9 cellular contexts compared by ENCODE assay signal in the genomic region with DNA sequence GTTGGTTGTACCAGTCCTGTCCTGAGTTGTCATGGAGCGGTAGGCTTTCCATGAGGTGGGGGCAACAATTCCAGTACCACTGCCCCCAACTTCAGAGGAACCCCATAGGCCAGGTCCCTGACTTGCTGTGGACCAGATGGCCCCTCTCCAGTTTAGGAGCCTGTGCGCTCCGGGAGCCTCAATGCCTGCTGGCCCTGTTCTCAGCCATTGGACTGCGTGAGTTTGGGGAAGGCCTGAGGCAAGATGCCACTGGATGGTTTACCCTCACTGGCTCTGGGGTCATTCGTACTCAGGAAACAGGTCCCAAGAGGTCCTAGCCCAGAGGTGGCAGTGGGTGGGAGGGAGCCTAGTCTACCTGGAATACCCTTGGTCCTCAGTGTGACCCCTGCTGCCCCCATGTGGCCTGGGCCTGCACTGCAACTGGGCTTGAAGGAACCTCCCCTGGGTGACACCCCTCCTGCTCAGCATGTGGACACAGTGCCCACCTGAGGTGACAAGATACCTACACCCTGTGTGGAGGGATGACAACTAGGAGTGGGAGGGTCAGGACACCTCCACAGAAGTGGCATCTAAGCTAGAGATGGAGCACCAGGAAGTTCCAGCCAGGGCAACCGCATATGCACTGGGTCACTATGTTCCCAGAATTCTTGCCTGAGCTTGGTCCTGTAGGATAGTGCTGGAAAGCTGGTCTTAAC. TPM values are rescaled to one million over a fixed set of nuclear protein-coding genes. Genes with fewer than 3 reads are reported as not detected.
DNase-seq lines count a peak whose midpoint lies in the region; ATAC-seq and TF ChIP-seq lines count a peak whose summit lies in the region.
"Had no signal": no experiment of that assay in that cellular context is flagged by ENCODE, and none has a peak within 500 bp of the region (broad histone marks: within the 10 kb centered on the region; RNA-seq: fewer than 3 reads in every experiment).

No MANE protein-coding gene starts in this region.

- intact Hi-C loops in CD8-positive, alpha-beta T cell (cut with DNase I, micrococcal nuclease), result loop anchor here (1.0 kb wide), 3 partner anchors 53 to 188 kb away; no protein-coding TSS in a partner anchor

- peak; percentile 100 for ATAC-seq in CD8-positive, alpha-beta T cell
- no peak for ATAC-seq in HG03342 (IDR thresholded peaks at IDR 0.05; ENCODE audit: unreplicated experiment)

- WGBS in liver, result 80% methylated on average over 6 of the region's 6 CpGs

- POLR2A ChIA-PET in CD8-positive, alpha-beta T cell (lab: Charles Lee), result no interaction called here

- H3K36me3 Mint-ChIP-seq in CD8-positive, alpha-beta T cell, result peaks cover 46% of the 10 kb centered on the region
- H3K36me3 Mint-ChIP-seq: IgD-negative memory B cell had no signal

- peaks cover 9% of the 10 kb centered on the region for H3K4me1 Mint-ChIP-seq in CD8-positive, alpha-beta T cell (ENCODE audit: low read depth)

- peak; percentile 73 to 84 for TF ChIP-seq RAD21 in liver (IDR thresholded peaks at IDR 0.05)

- no peaks in the 10 kb centered on the region for H3K27me3 Mint-ChIP-seq in CD8-positive, alpha-beta T cell (ENCODE audit: low read depth)
- H3K27me3 Mint-ChIP-seq: IgD-negative memory B cell had no signal

- DNase-seq in CD8-positive, alpha-beta T cell, result peak; percentile 85 to 95 (median 89)
- peak; percentile 58 for DNase-seq in H4 (ENCODE audit: low spot score)
- DNase-seq in NCI-H2196 (lab: John Stamatoyannopoulos, UW; ENCODE audit: unreplicated experiment), result peak; percentile 77
- DNase-seq in activated CD4-positive, alpha-beta T cell treated with anti-CD3 and anti-CD28 coated beads for 1 hour, result peak; percentile 82
- peak in 59 of 61 donors; percentile 28 to 88 (median 61) for DNase-seq in caudate nucleus (lab: John Stamatoyannopoulos, UW)
- DNase-seq in stimulated activated CD8-positive, alpha-beta memory T cell treated with anti-CD3 and anti-CD28 coated beads, Interleukin-12 subunit alpha, Interleukin-12 subunit beta, amount 100 ng/mL, for 1 hour (ENCODE audit: low read depth), result peak; percentile 84

- CTCF ChIA-PET in CD8-positive, alpha-beta T cell (lab: Charles Lee), result interaction anchor here (0.5 to 7.9 kb wide), 28 partner anchors 9 to 200 kb away, joined by 3 to 45 read pairs (median 4); partner anchors contain the start of gene POU2F2

- no peak overlapping the region for H3K27ac ChIP-seq in CD8-positive, alpha-beta T cell (ENCODE audit: low read depth, low read length)
- H3K27ac ChIP-seq in caudate nucleus (ENCODE audit: low read depth, low read length) (no peak overlapping the region), liver (ENCODE audit: low read depth in 1 of 2, low read length in 2 of 2) (no peak overlapping the region)

- no peak overlapping the region for H3K27ac Mint-ChIP-seq in CD8-positive, alpha-beta T cell

- H3K36me3 ChIP-seq in CD8-positive, alpha-beta T cell (ENCODE audit: insufficient read depth, low read length), result peaks cover 4% of the 10 kb centered on the region
- peaks cover 12 to 39% (median 19%) of the 10 kb centered on the region in 4 donors for H3K36me3 ChIP-seq in liver (ENCODE audit: control insufficient read depth in 4 of 4, insufficient read depth in 3 of 4, low read depth in 1 of 4, low read length in 3 of 4)

- no peaks in the 10 kb centered on the region for H3K9me3 Mint-ChIP-seq in CD8-positive, alpha-beta T cell
- H3K9me3 Mint-ChIP-seq: IgD-negative memory B cell had no signal

- peaks cover 8% of the 10 kb centered on the region for H3K4me1 ChIP-seq in CD8-positive, alpha-beta T cell (ENCODE audit: insufficient read depth, low read length)
- H3K4me1 ChIP-seq in liver (ENCODE audit: control insufficient read depth in 4 of 4, insufficient read depth in 4 of 4, low read length in 3 of 4), result peaks cover 0 to 8% (median 2%) of the 10 kb centered on the region in 4 donors

- no peaks in the 10 kb centered on the region for H3K9me3 ChIP-seq in CD8-positive, alpha-beta T cell (ENCODE audit: low read length)
- H3K9me3 ChIP-seq in liver (ENCODE audit: control insufficient read depth in 4 of 4, low read length in 3 of 4), result no peaks in the 10 kb centered on the region

- H3K4me3 ChIP-seq in CD8-positive, alpha-beta T cell (ENCODE audit: low read depth, low read length), result no peak overlapping the region
- no peak overlapping the region for H3K4me3 ChIP-seq in liver (ENCODE audit: low read depth in 1 of 3, low read length in 3 of 3)

- no peak overlapping the region for H3K4me3 Mint-ChIP-seq in CD8-positive, alpha-beta T cell

- TF ChIP-seq CTCF in CD8-positive, alpha-beta T cell (IDR thresholded peaks at IDR 0.05), result peak; percentile 96
- TF ChIP-seq CTCF in liver (IDR thresholded peaks at IDR 0.05; ENCODE audit: low read depth, low read length, missing input control), result peak; percentile 88

- H3K27me3 ChIP-seq in CD8-positive, alpha-beta T cell (ENCODE audit: insufficient read depth, low read length), result no peaks in the 10 kb centered on the region
- no peaks in the 10 kb centered on the region for H3K27me3 ChIP-seq in liver (ENCODE audit: control insufficient read depth in 4 of 4, insufficient read depth in 4 of 4, low read length in 3 of 4)

- H3K9ac ChIP-seq in liver (ENCODE audit: low read depth in 1 of 2, low read length in 2 of 2), result no peak overlapping the region

TF ChIP-seq in liver, 16 proteins besides CTCF, POLR2A, EP300 and RAD21:
- TF ChIP-seq RXRA (IDR thresholded peaks at IDR 0.05), result peak in 1 of 2 donors; percentile 88
- TF ChIP-seq FOXA1 (IDR thresholded peaks at IDR 0.05), result no peak

RNA-seq across cellular contexts. Expression of gene PRR19, which starts 6.0 kb away (rescaled TPM):
- under 1 TPM in 1 of 2 experiments, not detected in 1; 0.19 TPM for total RNA-seq in CD8-positive, alpha-beta T cell
- total RNA-seq in H4 (2014; rRNA removed; shearing (Covaris generic)), result 0.16 and 1.4 TPM in 2 replicates
- total RNA-seq in liver, result under 1 TPM in 1 of 2 donors, not detected in 1; 0.42 TPM
- under 1 TPM; 0.27 to 0.43 TPM for polyA plus RNA-seq in liver

RNA-seq across cellular contexts. Expression of gene PAFAH1B3, which starts 6.4 kb away (rescaled TPM):
- total RNA-seq in CD8-positive, alpha-beta T cell, result 10 to 100 TPM; 10.1 to 13.5 TPM
- total RNA-seq in H4 (2014; rRNA removed; shearing (Covaris generic)), result 78.5 and 112 TPM in 2 replicates
- total RNA-seq in liver, result 10 to 100 TPM in 1 of 2 donors, 1 to 10 TPM in 1; 2.7 to 35.8 TPM
- 1 to 10 TPM; 6.4 to 6.7 TPM for polyA plus RNA-seq in liver

RNA-seq across cellular contexts. Expression of gene TMEM145, which starts 17.1 kb away (rescaled TPM):
- total RNA-seq in CD8-positive, alpha-beta T cell, result not detected
- 0.08 TPM in 1 of 2 replicates, not detected in the other for total RNA-seq in H4 (2014; rRNA removed; shearing (Covaris generic))
- under 1 TPM in 1 of 2 donors, not detected in 1; 0.08 TPM for total RNA-seq in liver
- polyA plus RNA-seq in liver, result under 1 TPM in 1 of 2 donors, not detected in 1; 0.02 TPM
- polyA plus RNA-seq: IgD-negative memory B cell had no signal

RNA-seq across cellular contexts. Expression of gene CIC, which starts 26.9 kb away (rescaled TPM):
- total RNA-seq in CD8-positive, alpha-beta T cell, result 100 to 1,000 TPM; 111 to 112 TPM
- 10.8 and 12.1 TPM in 2 replicates for total RNA-seq in H4 (2014; rRNA removed; shearing (Covaris generic))
- total RNA-seq in liver, result 10 to 100 TPM; 14.1 to 21.3 TPM
- 10 to 100 TPM in 1 of 2 donors, 1 to 10 TPM in 1; 5.6 to 20.4 TPM for polyA plus RNA-seq in liver

RNA-seq across cellular contexts. Expression of gene MEGF8, which starts 29.5 kb away (rescaled TPM):
- 1 to 10 TPM; 5.2 to 5.9 TPM for total RNA-seq in CD8-positive, alpha-beta T cell
- total RNA-seq in H4 (2014; rRNA removed; shearing (Covaris generic)), result 4.9 and 8.1 TPM in 2 replicates
- 10 to 100 TPM; 12.1 to 13.7 TPM for total RNA-seq in liver
- polyA plus RNA-seq in liver, result 1 to 10 TPM; 1.2 to 6.7 TPM
